1 cellular context compared by ENCODE assay signal in genomic region chr7:11486271-11486670, GRCh38.
TF ChIP-seq lines count a peak whose summit lies in the region.

No MANE protein-coding gene starts in this region.

TF ChIP-seq in SK-N-SH treated with all-trans-retinoic acid at 6 μM for 48 hours, 23 proteins besides CTCF, POLR2A, EP300 and RAD21 (continued from another document):
- no peak for TF ChIP-seq ARNTL (CRISPR knock-in tag; IDR thresholded peaks at IDR 0.05; ENCODE audit: borderline replicate concordance, low read depth)
- TF ChIP-seq GLIS3 (CRISPR knock-in tag; IDR thresholded peaks at IDR 0.05), result no peak
- TF ChIP-seq OSR1 (CRISPR knock-in tag; IDR thresholded peaks at IDR 0.05), result no peak
- no peak for TF ChIP-seq ZFP30 (CRISPR knock-in tag; IDR thresholded peaks at IDR 0.05)
- no peak for TF ChIP-seq TCF4 (CRISPR knock-in tag; IDR thresholded peaks at IDR 0.05; ENCODE audit: borderline replicate concordance)
- TF ChIP-seq ESRRG (CRISPR knock-in tag; IDR thresholded peaks at IDR 0.05), result no peak
- TF ChIP-seq CSDC2 (CRISPR knock-in tag; IDR thresholded peaks at IDR 0.05), result no peak
- TF ChIP-seq CREB5 (CRISPR knock-in tag; IDR thresholded peaks at IDR 0.05; ENCODE audit: low read depth), result no peak
- TF ChIP-seq ZNF565 (CRISPR knock-in tag; conservative IDR thresholded peaks at IDR 0.05; ENCODE audit: low read depth), result no peak
- TF ChIP-seq TOX (CRISPR knock-in tag; IDR thresholded peaks at IDR 0.05; ENCODE audit: borderline replicate concordance), result no peak
- TF ChIP-seq ZC3H10 (CRISPR knock-in tag; IDR thresholded peaks at IDR 0.05), result no peak
- TF ChIP-seq PATZ1 (CRISPR knock-in tag; IDR thresholded peaks at IDR 0.05; ENCODE audit: borderline replicate concordance), result no peak
- TF ChIP-seq RARB (CRISPR knock-in tag; IDR thresholded peaks at IDR 0.05), result no peak
- no peak for TF ChIP-seq BACH2 (CRISPR knock-in tag; IDR thresholded peaks at IDR 0.05; ENCODE audit: borderline replicate concordance)
- TF ChIP-seq ZFP3 (CRISPR knock-in tag; IDR thresholded peaks at IDR 0.05), result no peak
- no peak for TF ChIP-seq CSRNP3 (CRISPR knock-in tag; IDR thresholded peaks at IDR 0.05)
- no peak for TF ChIP-seq ZNF8 (CRISPR knock-in tag; IDR thresholded peaks at IDR 0.05)
- TF ChIP-seq ZNF70 (CRISPR knock-in tag; IDR thresholded peaks at IDR 0.05), result no peak
- TF ChIP-seq PPARA (CRISPR knock-in tag; IDR thresholded peaks at IDR 0.05; ENCODE audit: borderline replicate concordance), result no peak
TF ChIP-seq in SK-N-SH treated with all-trans-retinoic acid at 6 μM for 48 hours: peak in this region for 0.
